18 cellular contexts compared by ENCODE assay signal in the genomic region with DNA sequence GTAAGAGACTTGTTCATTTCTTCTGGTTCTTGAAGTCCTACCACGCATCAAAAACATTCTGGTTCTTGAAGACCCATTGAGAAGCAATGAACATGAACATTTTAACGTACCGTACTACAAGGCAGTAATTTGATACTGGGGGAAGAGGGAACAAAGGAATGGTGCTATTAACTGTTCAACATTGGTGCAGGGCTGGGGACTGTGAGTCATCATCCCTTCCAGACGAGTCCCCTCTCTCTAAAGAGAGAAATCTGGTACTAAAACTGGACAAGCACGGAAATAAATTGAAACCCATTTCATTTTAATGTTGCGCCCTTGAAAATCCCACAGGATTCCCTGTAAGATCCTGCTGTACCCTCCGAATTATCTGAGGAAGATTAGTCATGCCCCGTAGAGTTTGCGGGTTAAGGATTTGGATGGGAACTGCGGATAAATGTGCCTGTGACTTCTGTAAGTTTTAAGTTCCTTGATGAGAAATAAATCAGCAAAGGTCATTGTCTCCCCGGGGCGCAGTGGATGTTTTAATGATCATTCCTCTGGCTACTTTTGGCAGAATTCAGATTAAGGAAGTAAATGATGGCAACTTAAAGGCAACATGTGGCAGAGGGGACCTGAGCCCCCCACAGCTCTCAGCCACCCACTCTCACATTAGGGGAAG.
A peak's percentile ranks its signal among the peaks of the same experiment; 100 is the strongest.
DNase-seq lines count a peak whose midpoint lies in the region; ATAC-seq, FAIRE-seq and TF ChIP-seq lines count a peak whose summit lies in the region.
"Had no signal": no experiment of that assay in that cellular context is flagged by ENCODE, and none has a peak within 500 bp of the region (broad histone marks: within the 10 kb centered on the region; RNA-seq: fewer than 3 reads in every experiment).

No MANE protein-coding gene starts in this region.

- peak overlapping the region; percentile 81 for H3K4me3 Mint-ChIP-seq in HFFc6
- no peak overlapping the region for H3K4me3 Mint-ChIP-seq in activated CD8-positive, alpha-beta memory T cell treated with anti-CD3 and anti-CD28 coated beads, Interleukin-2, amount 10 ng/mL, durations not matched to agents 7 days and 5 days
- H3K4me3 Mint-ChIP-seq: activated CD8-positive, alpha-beta T cell treated with anti-CD3 and anti-CD28 coated beads for 36 hours; immature natural killer cell; naive B cell; T-helper 2 cell treated with Interferon-gamma antibody and Interleukin-4, amounts not matched to agents 5 μg/mL and 100 μg/mL, for 36 hours had no signal

- no peak overlapping the region for H3K27ac ChIP-seq in kidney (ENCODE audit: low read depth in 2 of 2, low read length in 2 of 2)
- H3K27ac ChIP-seq: esophagus squamous epithelium had no signal

- CTCF ChIA-PET in activated CD8-positive, alpha-beta memory T cell treated with anti-CD3 and anti-CD28 coated beads, Interleukin-2, amount 10 ng/mL, durations not matched to agents 7 days and 5 days (lab: Charles Lee): no interaction called here

- ATAC-seq in activated CD8-positive, alpha-beta memory T cell treated with anti-CD3 and anti-CD28 coated beads, Interleukin-2, amount 10 ng/mL, durations not matched to agents 7 days and 5 days: no peak
- ATAC-seq: activated CD8-positive, alpha-beta T cell treated with anti-CD3 and anti-CD28 coated beads for 36 hours; sciatic nerve had no signal

- peaks cover 8% of the 10 kb centered on the region for H3K27me3 Mint-ChIP-seq in HFFc6 (ENCODE audit: insufficient read depth)
- peaks cover 15% of the 10 kb centered on the region for H3K27me3 Mint-ChIP-seq in activated CD8-positive, alpha-beta memory T cell treated with anti-CD3 and anti-CD28 coated beads, Interleukin-2, amount 10 ng/mL, durations not matched to agents 7 days and 5 days

- no peaks in the 10 kb centered on the region for H3K9me3 Mint-ChIP-seq in HFFc6
- no peaks in the 10 kb centered on the region for H3K9me3 Mint-ChIP-seq in activated CD8-positive, alpha-beta memory T cell treated with anti-CD3 and anti-CD28 coated beads, Interleukin-2, amount 10 ng/mL, durations not matched to agents 7 days and 5 days (ENCODE audit: low read depth)
- H3K9me3 Mint-ChIP-seq: activated CD8-positive, alpha-beta T cell treated with anti-CD3 and anti-CD28 coated beads for 36 hours; immature natural killer cell; T-helper 2 cell treated with Interferon-gamma antibody and Interleukin-4, amounts not matched to agents 5 μg/mL and 100 μg/mL, for 36 hours had no signal

- H3K9ac ChIP-seq in kidney (ENCODE audit: low read length in 2 of 2): no peak overlapping the region

- H3K4me1 Mint-ChIP-seq in HFFc6 (ENCODE audit: low read depth): peaks cover 50% of the 10 kb centered on the region
- H3K4me1 Mint-ChIP-seq in activated CD8-positive, alpha-beta memory T cell treated with anti-CD3 and anti-CD28 coated beads, Interleukin-2, amount 10 ng/mL, durations not matched to agents 7 days and 5 days: no peaks in the 10 kb centered on the region
- H3K4me1 Mint-ChIP-seq: CD4-positive, CD25-positive, alpha-beta regulatory T cell; immature natural killer cell; naive B cell had no signal

- no peaks in the 10 kb centered on the region for H3K36me3 ChIP-seq in kidney (ENCODE audit: control insufficient read depth in 1 of 2, insufficient read depth in 2 of 2, low read length in 2 of 2)
- H3K36me3 ChIP-seq: esophagus squamous epithelium had no signal

- no peak for FAIRE-seq in kidney (lab: Jason Lieb, UNC)

- no peaks in the 10 kb centered on the region; the same call in 1 of the 2 replicates for H3K36me3 Mint-ChIP-seq in HFFc6 (ENCODE audit: low read depth)
- H3K36me3 Mint-ChIP-seq in activated CD8-positive, alpha-beta memory T cell treated with anti-CD3 and anti-CD28 coated beads, Interleukin-2, amount 10 ng/mL, durations not matched to agents 7 days and 5 days: no peaks in the 10 kb centered on the region
- H3K36me3 Mint-ChIP-seq: CD4-positive, CD25-positive, alpha-beta regulatory T cell; immature natural killer cell; naive B cell had no signal

- no peak overlapping the region for H3K4me3 ChIP-seq in kidney (ENCODE audit: low read length in 2 of 2)
- H3K4me3 ChIP-seq: esophagus squamous epithelium had no signal

- peak overlapping the region; percentile 93 for H3K27ac Mint-ChIP-seq in HFFc6
- no peak overlapping the region for H3K27ac Mint-ChIP-seq in activated CD8-positive, alpha-beta memory T cell treated with anti-CD3 and anti-CD28 coated beads, Interleukin-2, amount 10 ng/mL, durations not matched to agents 7 days and 5 days
- H3K27ac Mint-ChIP-seq: activated CD8-positive, alpha-beta T cell treated with anti-CD3 and anti-CD28 coated beads for 36 hours; CD4-positive, CD25-positive, alpha-beta regulatory T cell; immature natural killer cell; naive B cell; T-helper 2 cell treated with Interferon-gamma antibody and Interleukin-4, amounts not matched to agents 5 μg/mL and 100 μg/mL, for 36 hours had no signal

- peak; percentile 64 for DNase-seq in DMS53 (lab: John Stamatoyannopoulos, UW)
- DNase-seq in HFFc6: peak; percentile 32
- peak; percentile 67 for DNase-seq in SW480 (ENCODE audit: low spot score)
- peak; percentile 33 for DNase-seq in left kidney (ENCODE audit: low read depth, low spot score)
- DNase-seq in activated CD8-positive, alpha-beta memory T cell treated with anti-CD3 and anti-CD28 coated beads, Interleukin-2, amount 10 ng/mL, durations not matched to agents 7 days and 5 days: no peak
- DNase-seq in NCI-H526 (lab: John Stamatoyannopoulos, UW): no peak
- DNase-seq in kidney: no peak
- no peak for DNase-seq in activated CD8-positive, alpha-beta memory T cell treated with anti-CD3 and anti-CD28 coated beads, Interleukin-2, amount 50 U/mL, for 48 hours
- DNase-seq: activated CD8-positive, alpha-beta T cell treated with anti-CD3 and anti-CD28 coated beads for 36 hours; activated naive CD4-positive, alpha-beta T cell treated with Interleukin-2 at 50 U/mL for 16 hours; CD4-positive, CD25-positive, alpha-beta regulatory T cell; esophagus squamous epithelium; immature natural killer cell; naive B cell; NCI-H1694 treated with DMSO at 0.1 percent for 48 hours; substantia nigra had no signal

- no peaks in the 10 kb centered on the region for H3K9me3 ChIP-seq in kidney (ENCODE audit: control insufficient read depth in 1 of 2, low read length in 2 of 2)
- H3K9me3 ChIP-seq: esophagus squamous epithelium had no signal

- intact Hi-C loops in kidney (cut with DNase I): no loop called here

- TF ChIP-seq CTCF in HFFc6 (IDR thresholded peaks at IDR 0.05) (no peak), kidney (IDR thresholded peaks at IDR 0.05; ENCODE audit: borderline replicate concordance, extremely low read depth, insufficient read depth) (no peak)

- no peaks in the 10 kb centered on the region for H3K4me1 ChIP-seq in kidney (ENCODE audit: control insufficient read depth in 1 of 2, insufficient read depth in 1 of 2, low read depth in 1 of 2, low read length in 2 of 2)
- H3K4me1 ChIP-seq: esophagus squamous epithelium had no signal

Comparison
In these comparisons a context has a peak if more than half of its experiments do, and no peak if none do; other contexts are left out.
1. DNase-seq: peak in DMS53 (single experiment), HFFc6 (single experiment), SW480 (single experiment) and left kidney (single experiment); none in activated CD8-positive, alpha-beta memory T cell treated with anti-CD3 and anti-CD28 coated beads, Interleukin-2, amount 10 ng/mL, durations not matched to agents 7 days and 5 days (single experiment), NCI-H526 (0 of 2), kidney (single experiment) and activated CD8-positive, alpha-beta memory T cell treated with anti-CD3 and anti-CD28 coated beads, Interleukin-2, amount 50 U/mL, for 48 hours (single experiment).